In genomic region chr7:139867847-139868246, GRCh38 we compare ENCODE assay signal across 16 cellular contexts.
"Had no signal": no experiment of that assay in that cellular context is flagged by ENCODE, and none has a peak within 500 bp of the region (broad histone marks: within the 10 kb centered on the region; RNA-seq: fewer than 3 reads in every experiment).

No MANE protein-coding gene starts in this region.

- DNase-seq: IMR-90, KG1, NCI-H1092, NCI-H1105 treated with DMSO at 0.1 percent for 48 hours, NCI-H1417 treated with DMSO at 0.1 percent for 48 hours, NCI-H146, NCI-H1694 treated with DMSO at 0.1 percent for 48 hours, NCI-H1930, NCI-H2081, NCI-H2107, NCI-H2227 treated with DMSO at 0.1 percent for 48 hours, SHP77, SK-N-SH, SW 1271, T-helper 2 cell had no signal

- H3K27ac ChIP-seq: RWPE1 had no signal

- H3K9me2 ChIP-seq: SK-N-SH had no signal

- H3K9me3 ChIP-seq: SK-N-SH had no signal

- H3K4me2 ChIP-seq: SK-N-SH had no signal

- H3K9ac ChIP-seq: SK-N-SH had no signal
